Comparison of ENCODE assay signal across 1 cellular context in genomic region chr17:17255689-17256088, GRCh38. TPM values are rescaled to one million over a fixed set of nuclear protein-coding genes. Genes with fewer than 3 reads are reported as not detected.
"Had no signal": no experiment of that assay in that cellular context is flagged by ENCODE, and none has a peak within 500 bp of the region (broad histone marks: within the 10 kb centered on the region; RNA-seq: fewer than 3 reads in every experiment).

No MANE protein-coding gene starts in this region.

RNA-seq across cellular contexts. Expression of gene PLD6, which starts 49.6 kb away (rescaled TPM):
- total RNA-seq: M059J had no signal
